7 cellular contexts compared by ENCODE assay signal in the genomic region with DNA sequence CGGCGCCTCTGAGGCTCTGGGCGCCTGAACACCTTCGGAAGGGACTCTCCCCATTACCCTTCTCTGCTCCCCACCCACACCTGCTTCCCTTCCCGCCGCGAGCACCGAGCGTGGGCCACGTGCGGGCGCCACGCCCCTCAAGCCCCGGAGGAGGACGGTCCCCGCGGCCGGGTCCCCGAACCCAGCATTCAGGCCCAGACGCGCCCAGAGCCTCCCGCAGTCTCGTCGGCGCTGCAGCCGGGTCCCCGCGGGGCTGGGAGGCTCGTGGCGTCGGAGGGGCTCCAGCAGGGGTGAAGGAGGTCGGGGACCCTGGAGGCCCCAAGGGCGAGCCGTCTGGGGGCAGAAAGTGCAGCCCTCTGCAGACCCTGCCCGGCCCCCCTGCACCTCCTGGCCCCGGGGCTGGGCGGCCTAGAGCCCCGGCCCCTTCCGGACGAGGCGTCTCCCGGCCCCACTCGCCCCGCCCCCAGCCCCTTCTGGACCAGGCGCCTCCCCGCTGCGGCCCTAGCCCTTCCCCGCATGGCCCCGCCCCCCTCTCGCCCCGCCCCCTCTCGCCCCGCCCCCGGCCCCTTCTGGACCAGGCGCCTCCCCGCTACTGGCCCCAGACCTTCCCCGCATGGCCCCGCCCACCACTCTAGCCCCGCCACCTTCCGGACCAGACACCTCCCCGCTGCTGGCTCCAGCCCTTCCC. TPM values are rescaled to one million over a fixed set of nuclear protein-coding genes. Genes with fewer than 3 reads are reported as not detected.
DNase-seq lines count a peak whose midpoint lies in the region; ATAC-seq lines count a peak whose summit lies in the region.

No MANE protein-coding gene starts in this region.

- peaks cover 6% of the 10 kb centered on the region for H3K4me1 Mint-ChIP-seq in activated CD8-positive, alpha-beta T cell treated with anti-CD3 and anti-CD28 coated beads, Interleukin-2, amount 10 ng/mL, durations not matched to agents 7 days and 5 days (ENCODE audit: low read depth)

- H3K36me3 ChIP-seq in mesenchymal stem cell (ENCODE audit: control insufficient read depth in 1 of 2, insufficient read depth in 2 of 2, low read depth in 1 of 2, low read length in 2 of 2) = peaks cover 0 to 4% of the 10 kb centered on the region in 2 experiments

- H3K4me3 Mint-ChIP-seq in activated CD8-positive, alpha-beta T cell treated with anti-CD3 and anti-CD28 coated beads, Interleukin-2, amount 10 ng/mL, durations not matched to agents 7 days and 5 days = peak overlapping the region; percentile 56

- H4K8ac ChIP-seq in mesenchymal stem cell (ENCODE audit: low read length) = peak overlapping the region; percentile 93

- peaks cover 8 to 44% of the 10 kb centered on the region in 2 experiments for H3K27me3 ChIP-seq in mesenchymal stem cell (ENCODE audit: control insufficient read depth in 1 of 2, insufficient read depth in 1 of 2, low read length in 2 of 2)

- H3K4me2 ChIP-seq in mesenchymal stem cell (ENCODE audit: low read length, poor library complexity, severe bottlenecking) = peak overlapping the region; percentile 98

- H3K18ac ChIP-seq in mesenchymal stem cell (ENCODE audit: low read depth in 1 of 2, low read length in 2 of 2) = peak overlapping the region; percentile 8 to 74

- H3K4ac ChIP-seq in mesenchymal stem cell (ENCODE audit: low read depth in 1 of 2, low read length in 2 of 2) = peak overlapping the region; percentile 2 to 88

- peak; percentile 65 for ATAC-seq in GM18498 (IDR thresholded peaks at IDR 0.05; ENCODE audit: unreplicated experiment)
- peak; percentile 55 for ATAC-seq in HG02973 (IDR thresholded peaks at IDR 0.05; ENCODE audit: unreplicated experiment)
- ATAC-seq in activated CD8-positive, alpha-beta T cell treated with anti-CD3 and anti-CD28 coated beads, Interleukin-2, amount 10 ng/mL, durations not matched to agents 7 days and 5 days = peak; percentile 83

- CTCF ChIA-PET in activated CD8-positive, alpha-beta T cell treated with anti-CD3 and anti-CD28 coated beads, Interleukin-2, amount 10 ng/mL, durations not matched to agents 7 days and 5 days (lab: Charles Lee) = no interaction called here

- H2BK120ac ChIP-seq in mesenchymal stem cell (ENCODE audit: low read depth, low read length) = no peak overlapping the region

- no peaks in the 10 kb centered on the region for H3K9me3 Mint-ChIP-seq in activated CD8-positive, alpha-beta T cell treated with anti-CD3 and anti-CD28 coated beads, Interleukin-2, amount 10 ng/mL, durations not matched to agents 7 days and 5 days (ENCODE audit: insufficient read depth)

- no peak overlapping the region for H3K9ac ChIP-seq in mesenchymal stem cell (ENCODE audit: low read length)

- H3K4me3 ChIP-seq in mesenchymal stem cell (ENCODE audit: insufficient read depth in 1 of 2, low read depth in 1 of 2, low read length in 2 of 2) = peak overlapping the region; percentile 63 to 67

- POLR2A ChIA-PET in activated CD8-positive, alpha-beta T cell treated with anti-CD3 and anti-CD28 coated beads, Interleukin-2, amount 10 ng/mL, durations not matched to agents 7 days and 5 days (lab: Charles Lee) = no interaction called here

- H2BK12ac ChIP-seq in mesenchymal stem cell (ENCODE audit: low read length in 2 of 2) = no peak overlapping the region

- H3K36me3 Mint-ChIP-seq in activated CD8-positive, alpha-beta T cell treated with anti-CD3 and anti-CD28 coated beads, Interleukin-2, amount 10 ng/mL, durations not matched to agents 7 days and 5 days (ENCODE audit: low read depth) = no peaks in the 10 kb centered on the region

- DNase-seq in NCI-H526 treated with DMSO at 0.1 percent for 48 hours (lab: John Stamatoyannopoulos, UW) (peak; percentile 44), mesenchymal stem cell (peak; percentile 80)
- DNase-seq in activated CD8-positive, alpha-beta T cell treated with anti-CD3 and anti-CD28 coated beads, Interleukin-2, amount 10 ng/mL, durations not matched to agents 7 days and 5 days = peak; percentile 90
- peak; percentile 83 for DNase-seq in effector CD8-positive, alpha-beta T cell (lab: John Stamatoyannopoulos, UW)
- peak; percentile 60 for DNase-seq in stimulated activated CD8-positive, alpha-beta memory T cell treated with anti-CD3 and anti-CD28 coated beads, Interleukin-15, amount 100 ng/mL, for 24 hours (ENCODE audit: low read depth)

- no peaks in the 10 kb centered on the region for H3K9me3 ChIP-seq in mesenchymal stem cell (ENCODE audit: control insufficient read depth, low read length)

- WGBS in mesenchymal stem cell = 3% methylated on average over 23 of the region's 61 CpGs

- H2BK15ac ChIP-seq in mesenchymal stem cell (ENCODE audit: low read depth, poor library complexity, severe bottlenecking) = peak overlapping the region; percentile 50

- no peak overlapping the region for H2BK5ac ChIP-seq in mesenchymal stem cell (ENCODE audit: low read depth, low read length, poor library complexity, severe bottlenecking)

- no peak overlapping the region for H3K23ac ChIP-seq in mesenchymal stem cell (ENCODE audit: low read length in 2 of 2)

- no peaks in the 10 kb centered on the region for H3K27me3 Mint-ChIP-seq in activated CD8-positive, alpha-beta T cell treated with anti-CD3 and anti-CD28 coated beads, Interleukin-2, amount 10 ng/mL, durations not matched to agents 7 days and 5 days (ENCODE audit: low read depth)

- H4K91ac ChIP-seq in mesenchymal stem cell (ENCODE audit: low read length) = peak overlapping the region; percentile 85

- H3K27ac Mint-ChIP-seq in activated CD8-positive, alpha-beta T cell treated with anti-CD3 and anti-CD28 coated beads, Interleukin-2, amount 10 ng/mL, durations not matched to agents 7 days and 5 days = no peak overlapping the region

- no peak overlapping the region for H2AK5ac ChIP-seq in mesenchymal stem cell (ENCODE audit: low read length, severe bottlenecking)

- H3K4me1 ChIP-seq in mesenchymal stem cell (ENCODE audit: control insufficient read depth, insufficient read depth, low read depth, low read length) = peaks cover 58% of the 10 kb centered on the region

- no peak overlapping the region for H3K27ac ChIP-seq in mesenchymal stem cell (ENCODE audit: low read length, poor library complexity, severe bottlenecking)

- peak overlapping the region in 1 of 2 experiments; percentile 79 for H3K14ac ChIP-seq in mesenchymal stem cell (ENCODE audit: low read length in 2 of 2)

- peak overlapping the region; percentile 87 for H2AFZ ChIP-seq in mesenchymal stem cell (ENCODE audit: low read depth, low read length)

- no peaks in the 10 kb centered on the region for H3K79me1 ChIP-seq in mesenchymal stem cell (replicated peaks; ENCODE audit: low read length, poor library complexity, severe bottlenecking)

RNA-seq across cellular contexts. Expression of a gene that starts 0.4 kb away (rescaled TPM):
- not detected for total RNA-seq in activated CD8-positive, alpha-beta T cell treated with anti-CD3 and anti-CD28 coated beads, Interleukin-2, amount 10 ng/mL, durations not matched to agents 7 days and 5 days
- 13.1 TPM for polyA plus RNA-seq in mesenchymal stem cell (2013, experiment 1 of 2)
- polyA plus RNA-seq in mesenchymal stem cell (2013, experiment 2 of 2) = 13.9 TPM

RNA-seq across cellular contexts. Expression of a gene that starts 19.9 kb away (rescaled TPM):
- total RNA-seq in activated CD8-positive, alpha-beta T cell treated with anti-CD3 and anti-CD28 coated beads, Interleukin-2, amount 10 ng/mL, durations not matched to agents 7 days and 5 days = not detected
- not detected for polyA plus RNA-seq in mesenchymal stem cell (2013, experiment 1 of 2)
- not detected for polyA plus RNA-seq in mesenchymal stem cell (2013, experiment 2 of 2)

RNA-seq across cellular contexts. Expression of a gene that starts 24.1 kb away (rescaled TPM):
- 10 to 100 TPM; 36.4 to 39.5 TPM for total RNA-seq in activated CD8-positive, alpha-beta T cell treated with anti-CD3 and anti-CD28 coated beads, Interleukin-2, amount 10 ng/mL, durations not matched to agents 7 days and 5 days
- polyA plus RNA-seq in mesenchymal stem cell (2013, experiment 1 of 2) = 17.1 TPM
- polyA plus RNA-seq in mesenchymal stem cell (2013, experiment 2 of 2) = 18.0 TPM
